Comparison of ENCODE assay signal across 30 cellular contexts in the genomic region with DNA sequence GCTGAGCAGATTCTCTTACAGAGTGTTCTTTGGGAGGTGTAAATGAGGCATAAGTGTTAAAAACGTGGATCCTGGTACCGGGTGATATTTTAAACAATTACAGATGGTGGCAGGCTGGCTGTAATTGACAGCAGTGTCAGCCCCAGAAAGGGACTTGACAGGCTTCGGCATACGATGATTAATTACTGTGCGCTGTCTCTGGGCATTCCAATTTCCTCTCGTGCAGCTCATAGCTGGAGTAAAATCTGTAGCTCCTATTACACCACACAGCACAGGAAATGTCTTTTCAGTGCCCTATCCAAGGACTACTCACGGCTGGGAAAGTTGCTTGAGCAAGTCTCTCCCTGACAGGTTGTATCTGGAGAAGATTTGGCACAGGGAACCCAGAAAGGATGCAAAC.
"Had no signal": no experiment of that assay in that cellular context is flagged by ENCODE, and none has a peak within 500 bp of the region (broad histone marks: within the 10 kb centered on the region; RNA-seq: fewer than 3 reads in every experiment).

No MANE protein-coding gene starts in this region.

- H3K4me3 ChIP-seq: esophagus muscularis mucosa, heart right ventricle, left lung, lower lobe of right lung, ovary, sigmoid colon, upper lobe of right lung had no signal

- ATAC-seq: foreskin keratinocyte; heart right ventricle; left lung; lower lobe of right lung; natural killer cell; stimulated activated effector memory CD8-positive, alpha-beta T cell treated with anti-CD3 and anti-CD28 coated beads, Interleukin-12 subunit alpha, Interleukin-12 subunit beta, amount 100 ng/mL, for 72 hours; stimulated activated naive CD8-positive, alpha-beta T cell treated with anti-CD3 and anti-CD28 coated beads, Interleukin-15, amount 100 ng/mL, for 72 hours; upper lobe of right lung had no signal

- H3K27ac Mint-ChIP-seq: activated CD4-positive, alpha-beta memory T cell treated with anti-CD3 and anti-CD28 coated beads for 36 hours; activated CD4-positive, alpha-beta T cell treated with anti-CD3 and anti-CD28 coated beads, Interleukin-2, amount 10 ng/mL, durations not matched to agents 24 days and 14 days; activated naive CD4-positive, alpha-beta T cell treated with anti-CD3 and anti-CD28 coated beads, Interleukin-2, amount 10 ng/mL, durations not matched to agents 7 days and 5 days; activated T-cell treated with anti-CD3 and anti-CD28 coated beads, Interleukin-2, amount 50 U/mL, for 24 hours; dendritic cell treated with granulocyte-macrophage colony-stimulating factor and Interleukin-4, amounts not matched to agents 40 ng/mL and 50 ng/mL, for 4 days; natural killer cell; progenitor cell of endocrine pancreas; stimulated activated effector memory CD8-positive, alpha-beta T cell treated with anti-CD3 and anti-CD28 coated beads, Interleukin-12 subunit alpha, Interleukin-12 subunit beta, amount 100 ng/mL, for 72 hours; stimulated activated naive CD8-positive, alpha-beta T cell treated with anti-CD3 and anti-CD28 coated beads, Interleukin-15, amount 100 ng/mL, for 72 hours had no signal

- H3K4me1 ChIP-seq: esophagus muscularis mucosa, foreskin keratinocyte, heart right ventricle, left lung, lower lobe of right lung, sigmoid colon, upper lobe of right lung had no signal

- H3K36me3 ChIP-seq: esophagus muscularis mucosa, heart right ventricle, left lung, lower lobe of right lung, ovary, sigmoid colon, upper lobe of right lung had no signal

- H3K9me3 Mint-ChIP-seq: central memory CD8-positive, alpha-beta T cell had no signal

- H3K9me3 ChIP-seq: ovary, upper lobe of right lung had no signal

- H3K4me3 Mint-ChIP-seq: activated CD4-positive, alpha-beta memory T cell treated with anti-CD3 and anti-CD28 coated beads for 36 hours; activated CD4-positive, alpha-beta T cell treated with anti-CD3 and anti-CD28 coated beads, Interleukin-2, amount 10 ng/mL, durations not matched to agents 24 days and 14 days; activated naive CD4-positive, alpha-beta T cell treated with anti-CD3 and anti-CD28 coated beads, Interleukin-2, amount 10 ng/mL, durations not matched to agents 7 days and 5 days; activated T-cell treated with anti-CD3 and anti-CD28 coated beads, Interleukin-2, amount 50 U/mL, for 24 hours; central memory CD8-positive, alpha-beta T cell; dendritic cell treated with granulocyte-macrophage colony-stimulating factor and Interleukin-4, amounts not matched to agents 40 ng/mL and 50 ng/mL, for 4 days; natural killer cell; stimulated activated effector memory CD8-positive, alpha-beta T cell treated with anti-CD3 and anti-CD28 coated beads, Interleukin-12 subunit alpha, Interleukin-12 subunit beta, amount 100 ng/mL, for 72 hours; stimulated activated naive CD8-positive, alpha-beta T cell treated with anti-CD3 and anti-CD28 coated beads, Interleukin-15, amount 100 ng/mL, for 72 hours had no signal

- H3K27me3 Mint-ChIP-seq: activated CD4-positive, alpha-beta T cell treated with anti-CD3 and anti-CD28 coated beads, Interleukin-2, amount 10 ng/mL, durations not matched to agents 24 days and 14 days; activated naive CD4-positive, alpha-beta T cell treated with anti-CD3 and anti-CD28 coated beads, Interleukin-2, amount 10 ng/mL, durations not matched to agents 7 days and 5 days; activated T-cell treated with anti-CD3 and anti-CD28 coated beads, Interleukin-2, amount 50 U/mL, for 24 hours; central memory CD8-positive, alpha-beta T cell; dendritic cell treated with granulocyte-macrophage colony-stimulating factor and Interleukin-4, amounts not matched to agents 40 ng/mL and 50 ng/mL, for 4 days; stimulated activated naive CD8-positive, alpha-beta T cell treated with anti-CD3 and anti-CD28 coated beads, Interleukin-15, amount 100 ng/mL, for 72 hours had no signal

- FAIRE-seq: astrocyte, small intestine had no signal

- H3K36me3 Mint-ChIP-seq: activated naive CD4-positive, alpha-beta T cell treated with anti-CD3 and anti-CD28 coated beads, Interleukin-2, amount 10 ng/mL, durations not matched to agents 7 days and 5 days; natural killer cell; stimulated activated effector memory CD8-positive, alpha-beta T cell treated with anti-CD3 and anti-CD28 coated beads, Interleukin-12 subunit alpha, Interleukin-12 subunit beta, amount 100 ng/mL, for 72 hours had no signal

- H3K27me3 ChIP-seq: foreskin keratinocyte, ovary, upper lobe of right lung had no signal

- H3K27ac ChIP-seq: esophagus muscularis mucosa, foreskin keratinocyte, heart right ventricle, left lung, lower lobe of right lung, ovary, sigmoid colon, upper lobe of right lung had no signal

- DNase-seq: activated CD4-positive, alpha-beta memory T cell treated with anti-CD3 and anti-CD28 coated beads for 36 hours; activated CD4-positive, alpha-beta T cell treated with anti-CD3 and anti-CD28 coated beads, Interleukin-2, amount 10 ng/mL, durations not matched to agents 24 days and 14 days; activated CD4-positive, CD25-positive, alpha-beta regulatory T cell treated with anti-CD3 and anti-CD28 coated beads, Interleukin-2, amount 50 U/mL, for 72 hours; activated CD8-positive, alpha-beta memory T cell treated with anti-CD3 and anti-CD28 coated beads, Interleukin-2, amount 50 U/mL, for 48 hours; activated gamma-delta T cell; activated naive CD4-positive, alpha-beta T cell treated with anti-CD3 and anti-CD28 coated beads, Interleukin-2, amount 10 ng/mL, durations not matched to agents 7 days and 5 days; activated T-cell treated with anti-CD3 and anti-CD28 coated beads, Interleukin-2, amount 50 U/mL, for 24 hours; amniotic stem cell; foreskin keratinocyte; heart right ventricle; kidney glomerular epithelial cell; left lung; lower lobe of right lung; mesenchymal stem cell; natural killer cell; ovary; retina; sigmoid colon; small intestine; stimulated activated CD4-positive, alpha-beta T cell treated with anti-CD3 and anti-CD28 coated beads, Interleukin-4, amount 100 ng/mL, for 24 hours; stimulated activated naive CD8-positive, alpha-beta T cell treated with anti-CD3 and anti-CD28 coated beads, Interleukin-15, amount 100 ng/mL, for 72 hours; substantia nigra; T-helper 2 cell; upper lobe of right lung had no signal

- H3K4me1 Mint-ChIP-seq: activated CD4-positive, alpha-beta T cell treated with anti-CD3 and anti-CD28 coated beads, Interleukin-2, amount 10 ng/mL, durations not matched to agents 24 days and 14 days; activated naive CD4-positive, alpha-beta T cell treated with anti-CD3 and anti-CD28 coated beads, Interleukin-2, amount 10 ng/mL, durations not matched to agents 7 days and 5 days; central memory CD8-positive, alpha-beta T cell; natural killer cell; stimulated activated effector memory CD8-positive, alpha-beta T cell treated with anti-CD3 and anti-CD28 coated beads, Interleukin-12 subunit alpha, Interleukin-12 subunit beta, amount 100 ng/mL, for 72 hours; stimulated activated naive CD8-positive, alpha-beta T cell treated with anti-CD3 and anti-CD28 coated beads, Interleukin-15, amount 100 ng/mL, for 72 hours had no signal
